Comparison of ENCODE assay signal across 21 cellular contexts in the genomic region with DNA sequence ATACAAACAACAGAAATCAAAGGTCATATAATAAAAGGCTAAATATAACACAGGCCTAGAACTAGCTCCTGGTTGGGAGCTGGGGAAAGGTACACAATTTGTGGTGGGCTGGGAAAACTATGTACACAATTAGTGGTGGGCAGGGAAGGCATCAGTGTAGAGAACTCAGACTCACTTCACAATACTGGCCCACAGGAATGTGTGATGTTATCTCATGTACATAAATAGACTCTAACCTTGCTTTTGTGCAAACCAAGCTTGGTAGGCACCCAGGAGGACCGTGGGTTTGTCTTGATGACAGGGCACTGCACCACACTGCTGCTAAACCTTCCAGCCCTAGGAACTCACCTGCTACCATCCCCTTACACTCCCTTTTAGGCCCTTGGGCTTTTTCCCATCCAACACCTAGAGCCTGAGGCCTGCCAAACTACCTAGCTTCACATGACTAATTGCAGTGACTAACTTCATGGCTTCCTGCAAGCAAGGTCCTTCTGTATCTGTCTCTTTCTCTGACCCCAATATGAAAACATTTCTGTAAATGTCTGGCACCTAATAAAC.
A peak's percentile ranks its signal among the peaks of the same experiment; 100 is the strongest.
DNase-seq lines count a peak whose midpoint lies in the region; ATAC-seq, FAIRE-seq and TF ChIP-seq lines count a peak whose summit lies in the region.
"Had no signal": no experiment of that assay in that cellular context is flagged by ENCODE, and none has a peak within 500 bp of the region (broad histone marks: within the 10 kb centered on the region; RNA-seq: fewer than 3 reads in every experiment).

No MANE protein-coding gene starts in this region.

- peak; percentile 31 for ATAC-seq in foreskin keratinocyte
- no peak for ATAC-seq in HG03442 (IDR thresholded peaks at IDR 0.05; ENCODE audit: unreplicated experiment)
- ATAC-seq: GM12878 had no signal

- peak; percentile 67 for DNase-seq in HT-29 (ENCODE audit: low spot score)
- peak; percentile 23 for DNase-seq in SW480 (ENCODE audit: low spot score)
- peak; percentile 14 to 70 for DNase-seq in foreskin keratinocyte
- DNase-seq in COLO829 (ENCODE audit: low spot score) = no peak
- no peak for DNase-seq in GM12892 (ENCODE audit: insufficient read length)
- no peak for DNase-seq in NCI-H774 (lab: John Stamatoyannopoulos, UW)
- DNase-seq: C1 segment of cervical spinal cord, DMS 273 treated with DMSO at 0.1 percent for 48 hours, GDM1, HFFc6, NCI-H1417 treated with DMSO at 0.1 percent for 48 hours, NCI-H2029, NCI-H2171, NCI-H446 treated with DMSO at 0.1 percent for 48 hours, NCI-H748 treated with DMSO at 0.1 percent for 48 hours, SK-N-SH had no signal

- H3K27ac ChIP-seq in 22Rv1 = peak overlapping the region; percentile 23
- no peak overlapping the region for H3K27ac ChIP-seq in foreskin keratinocyte

- TF ChIP-seq POLR2A in GM12892 (IDR thresholded peaks at IDR 0.05; ENCODE audit: low read depth, low read length) = no peak

- TF ChIP-seq CTCF in 22Rv1 (IDR thresholded peaks at IDR 0.05) = no peak
- TF ChIP-seq CTCF in foreskin keratinocyte (conservative IDR thresholded peaks at IDR 0.05) = no peak

- no peaks in the 10 kb centered on the region for H3K27me3 ChIP-seq in foreskin keratinocyte

- no peak for FAIRE-seq in GM12892 (lab: Jason Lieb, UNC)
- FAIRE-seq: GM12878, GM18507, H1 had no signal

- no peaks in the 10 kb centered on the region for H3K4me1 ChIP-seq in foreskin keratinocyte

Comparison
In these comparisons a context has a peak if more than half of its experiments do, and no peak if none do; other contexts are left out.
1. DNase-seq: peak in HT-29 (single experiment), SW480 (single experiment) and foreskin keratinocyte (2 of 2); none in COLO829 (single experiment), GM12892 (single experiment) and NCI-H774 (single experiment).